ENCODE assay signal across 13 cellular contexts in genomic region chr16:67407176-67407787, GRCh38. TPM values are rescaled to one million over a fixed set of nuclear protein-coding genes. Genes with fewer than 3 reads are reported as not detected.
DNase-seq lines count a peak whose midpoint lies in the region; ATAC-seq and TF ChIP-seq lines count a peak whose summit lies in the region.
"Had no signal": no experiment of that assay in that cellular context is flagged by ENCODE, and none has a peak within 500 bp of the region (broad histone marks: within the 10 kb centered on the region; RNA-seq: fewer than 3 reads in every experiment).

No MANE protein-coding gene starts in this region.

- no peaks in the 10 kb centered on the region for H3K9me3 ChIP-seq in adipocyte (ENCODE audit: control insufficient read depth, low read length)
- no peaks in the 10 kb centered on the region for H3K9me3 ChIP-seq in sigmoid colon
- H3K9me3 ChIP-seq in OCI-LY7 (ENCODE audit: low read length), result no peaks in the 10 kb centered on the region
- H3K9me3 ChIP-seq: neutrophil had no signal

- WGBS in sigmoid colon, 2 donors, result 92 to 93% methylated on average over 7 of the region's 7 CpGs

- no TSS peak for BruUV-seq in OCI-LY7 (replicated peaks; lab: Mats Ljungman, UMichigan)

- H3K27ac ChIP-seq in sigmoid colon (peak overlapping the region in 3 of 4 donors; percentile 53 to 62 (median 59)), OCI-LY7 (ENCODE audit: low read depth, low read length, poor library complexity, severe bottlenecking) (no peak overlapping the region)
- H3K27ac ChIP-seq: neutrophil had no signal

- no peak for TF ChIP-seq POLR2A in sigmoid colon (IDR thresholded peaks at IDR 0.05)

- DNase-seq in EH (ENCODE audit: low read depth) (peak; percentile 50), adipocyte (ENCODE audit: low read depth) (peak; percentile 55), foreskin fibroblast (peak; percentile 58 to 77), sigmoid colon (no peak), OCI-LY7 (ENCODE audit: low spot score) (no peak), A172 (ENCODE audit: low spot score) (no peak), amygdala (lab: John Stamatoyannopoulos, UW) (no peak)
- DNase-seq: activated CD8-positive, alpha-beta T cell treated with anti-CD3 and anti-CD28 coated beads, Interleukin-2, amount 10 ng/mL, durations not matched to agents 7 days and 5 days; activated naive CD4-positive, alpha-beta T cell treated with Interleukin-2 at 50 U/mL for 16 hours; cerebellar nuclear complex; foreskin melanocyte had no signal

- no peak for ATAC-seq in GM21367 (IDR thresholded peaks at IDR 0.05; ENCODE audit: unreplicated experiment)
- ATAC-seq: activated CD8-positive, alpha-beta T cell treated with anti-CD3 and anti-CD28 coated beads, Interleukin-2, amount 10 ng/mL, durations not matched to agents 7 days and 5 days had no signal

- H3K4me3 ChIP-seq in adipocyte (ENCODE audit: low read length), result no peak overlapping the region
- H3K4me3 ChIP-seq in foreskin fibroblast (ENCODE audit: low read depth in 1 of 2, low read length in 2 of 2), result no peak overlapping the region
- H3K4me3 ChIP-seq in sigmoid colon, result no peak overlapping the region
- no peak overlapping the region for H3K4me3 ChIP-seq in OCI-LY7 (ENCODE audit: low read depth, low read length, poor library complexity, severe bottlenecking)

- POLR2A ChIA-PET in OCI-LY7 (lab: Charles Lee), result no interaction called here

- no peak overlapping the region for H3K4me2 ChIP-seq in OCI-LY7 (ENCODE audit: low read length)

- TF ChIP-seq CTCF in foreskin fibroblast (IDR thresholded peaks at IDR 0.05; ENCODE audit: low read depth, low read length) (no peak), sigmoid colon (IDR thresholded peaks at IDR 0.05) (no peak), OCI-LY7 (conservative IDR thresholded peaks at IDR 0.05; ENCODE audit: low read length) (no peak)

- H3K4me1 ChIP-seq in adipocyte (ENCODE audit: control insufficient read depth, insufficient read depth, low read length), result peaks cover 34% of the 10 kb centered on the region
- peaks cover 0 to 17% (median 11%) of the 10 kb centered on the region in 4 donors for H3K4me1 ChIP-seq in sigmoid colon
- no peaks in the 10 kb centered on the region for H3K4me1 ChIP-seq in OCI-LY7 (ENCODE audit: insufficient read depth, low read length, poor library complexity, severe bottlenecking)

- H4K20me1 ChIP-seq in OCI-LY7 (ENCODE audit: insufficient read depth, low read length), result no peaks in the 10 kb centered on the region

- H3K27me3 ChIP-seq in adipocyte (replicated peaks; ENCODE audit: control insufficient read depth, insufficient read depth, low read length) (no peaks in the 10 kb centered on the region), sigmoid colon (no peaks in the 10 kb centered on the region)
- H3K27me3 ChIP-seq: neutrophil had no signal

- intact Hi-C loops in sigmoid colon (cut with DNase I), result loop anchor here (5.0 kb wide), 1 partner anchor 35 kb away; no protein-coding TSS in a partner anchor
- intact Hi-C loops in OCI-LY7 (cut with micrococcal nuclease; ENCODE audit: unreplicated experiment), result no loop called here

- peak overlapping the region; percentile 63 for H3K9ac ChIP-seq in adipocyte (ENCODE audit: low read length)

- no peaks in the 10 kb centered on the region for H3K9me2 ChIP-seq in OCI-LY7 (ENCODE audit: insufficient read depth, low read length)

- H2AFZ ChIP-seq in OCI-LY7 (ENCODE audit: low read length), result no peak overlapping the region

- H3K79me2 ChIP-seq in OCI-LY7 (ENCODE audit: insufficient read depth, low read depth, low read length), result no peaks in the 10 kb centered on the region

- no peaks in the 10 kb centered on the region for H3K36me3 ChIP-seq in adipocyte (ENCODE audit: control insufficient read depth, insufficient read depth, low read length, severe bottlenecking)
- H3K36me3 ChIP-seq in sigmoid colon, result no peaks in the 10 kb centered on the region
- H3K36me3 ChIP-seq in OCI-LY7 (ENCODE audit: insufficient read depth, low read length), result no peaks in the 10 kb centered on the region
- H3K36me3 ChIP-seq: neutrophil had no signal

- TF ChIP-seq EP300 in sigmoid colon (IDR thresholded peaks at IDR 0.05), result no peak

- CTCF ChIA-PET in OCI-LY7 (lab: Charles Lee; ENCODE audit: unreplicated experiment), result no interaction called here

RNA-seq across cellular contexts. Expression of gene ZDHHC1, which starts 9.0 kb away (rescaled TPM):
- total RNA-seq in sigmoid colon, result 10 to 100 TPM; 12.7 to 18.3 (median 16.1) TPM
- 1 to 10 TPM; 4.2 to 6.6 (median 4.4) TPM for polyA plus RNA-seq in sigmoid colon
- not detected in 2 replicates for total RNA-seq in OCI-LY7 (2014; rRNA removed; shearing (Covaris generic))
- not detected in 2 replicates for total RNA-seq in OCI-LY7 (2022)
- 18.2 and 24.3 TPM in 2 replicates for total RNA-seq in A172 (2014; rRNA removed; shearing (Covaris generic))

RNA-seq across cellular contexts. Expression of gene TPPP3, which starts 14.0 kb away (rescaled TPM):
- 10 to 100 TPM in 3 of 4 donors, 1 to 10 TPM in 1; 8.1 to 27.4 (median 16.9) TPM for total RNA-seq in sigmoid colon
- polyA plus RNA-seq in sigmoid colon, result 10 to 100 TPM in 1 of 3 donors, 1 to 10 TPM in 2; 2.4 to 13.6 (median 8.6) TPM
- not detected in 2 replicates for total RNA-seq in OCI-LY7 (2014; rRNA removed; shearing (Covaris generic))
- not detected in 2 replicates for total RNA-seq in OCI-LY7 (2022)
- 0.31 TPM in 1 of 2 replicates, not detected in the other for total RNA-seq in A172 (2014; rRNA removed; shearing (Covaris generic))
- total RNA-seq: activated CD8-positive, alpha-beta T cell treated with anti-CD3 and anti-CD28 coated beads, Interleukin-2, amount 10 ng/mL, durations not matched to agents 7 days and 5 days had no signal

RNA-seq across cellular contexts. Expression of gene HSD11B2, which starts 23.6 kb away (rescaled TPM):
- total RNA-seq in sigmoid colon (1 to 10 TPM in 2 of 4 donors, under 1 TPM in 1, not detected in 1; 0.14 to 3.9 (median 1.4) TPM), OCI-LY7 (2022) (not detected in 2 replicates)
- 100 to 1,000 TPM in 1 of 3 donors, 10 to 100 TPM in 2; 88.3 to 353 (median 90.4) TPM for polyA plus RNA-seq in sigmoid colon
- not detected in 2 replicates for total RNA-seq in OCI-LY7 (2014; rRNA removed; shearing (Covaris generic))
- 0.93 TPM in 1 of 2 replicates, not detected in the other for total RNA-seq in A172 (2014; rRNA removed; shearing (Covaris generic))
- total RNA-seq: activated CD8-positive, alpha-beta T cell treated with anti-CD3 and anti-CD28 coated beads, Interleukin-2, amount 10 ng/mL, durations not matched to agents 7 days and 5 days had no signal

Comparison
In these comparisons a context has a peak if more than half of its experiments do, and no peak if none do; other contexts are left out.
1. DNase-seq: peak in EH (single experiment), adipocyte (single experiment) and foreskin fibroblast (2 of 2); none in sigmoid colon (single experiment), OCI-LY7 (single experiment), A172 (single experiment) and amygdala (0 of 56).
2. RNA of gene ZDHHC1, which starts 9.0 kb away (total RNA-seq): 18.2 to 24.3 TPM in A172 and 12.7 to 18.3 TPM in sigmoid colon; not detected in OCI-LY7; every median in the first group is over 10 times any median in the second.